Comparison of ENCODE assay signal across 9 cellular contexts in genomic region chr4:15479089-15479912, GRCh38. TPM values are rescaled to one million over a fixed set of nuclear protein-coding genes. Genes with fewer than 3 reads are reported as not detected.
DNase-seq lines count a peak whose midpoint lies in the region; TF ChIP-seq lines count a peak whose summit lies in the region.
"Had no signal": no experiment of that assay in that cellular context is flagged by ENCODE, and none has a peak within 500 bp of the region (broad histone marks: within the 10 kb centered on the region; RNA-seq: fewer than 3 reads in every experiment).

No MANE protein-coding gene starts in this region.

- peak overlapping the region; percentile 96 for H2AFZ ChIP-seq in mammary epithelial cell (ENCODE audit: low read depth, low read length)

- H3K9me3 ChIP-seq in mammary epithelial cell (replicated peaks; ENCODE audit: insufficient read depth, low read length) (no peaks in the 10 kb centered on the region), iPS-18a (ENCODE audit: control insufficient read depth, low read depth, low read length) (no peaks in the 10 kb centered on the region)

- 0% methylated on average over 8 of the region's 11 CpGs for WGBS in mammary epithelial cell (ENCODE audit: low coverage, missing lambda C conversion rate)

- in situ Hi-C loops in mammary epithelial cell (cut with MboI; ENCODE audit: low sequenced_read_pairs in 2 of 2) = loop anchor here (25.0 kb wide), 2 partner anchors 308 to 483 kb away; partner anchors contain the start of genes FGFBP2 (in 2 of the 2) and CD38 (in 1 of the 2)

- CTCF ChIA-PET in mammary epithelial cell (lab: Charles Lee; ENCODE audit: low non-redundant PET) = interaction anchor here (0.6 to 1.0 kb wide), 3 partner anchors 24 to 326 kb away, joined by 4 to 9 read pairs (median 4); no protein-coding TSS in a partner anchor

- TF ChIP-seq CTCF in mammary epithelial cell (conservative IDR thresholded peaks at IDR 0.05 in 1 of 2, IDR thresholded peaks at IDR 0.05 in 1 of 2; ENCODE audit: extremely low read depth in 1 of 2, insufficient read depth in 1 of 2, low read depth in 1 of 2, low read length in 2 of 2) = peak; percentile 71 to 79

- H4K20me1 ChIP-seq in mammary epithelial cell (ENCODE audit: insufficient read depth, low read length) = no peaks in the 10 kb centered on the region

- peak overlapping the region; percentile 42 to 61 (median 58) for H3K4me3 ChIP-seq in mammary epithelial cell (replicated peaks in 1 of 3; ENCODE audit: insufficient read depth in 1 of 3, low read depth in 2 of 3, low read length in 3 of 3)
- peak overlapping the region; percentile 66 for H3K4me3 ChIP-seq in iPS-18a (ENCODE audit: low read length)
- peak overlapping the region; percentile 56 for H3K4me3 ChIP-seq in skeletal muscle cell (ENCODE audit: low read depth, low read length)

- no peaks in the 10 kb centered on the region for H3K79me2 ChIP-seq in mammary epithelial cell (ENCODE audit: insufficient read depth, low read length)

- dilution Hi-C loops in mammary epithelial cell (cut with HindIII; ENCODE audit: low sequenced_read_pairs) = loop anchor here (25.0 kb wide), 2 partner anchors 308 to 508 kb away; partner anchors contain the start of gene CD38

- H3K36me3 ChIP-seq in mammary epithelial cell (ENCODE audit: insufficient read depth, low read length) (no peaks in the 10 kb centered on the region), iPS-18a (ENCODE audit: control insufficient read depth, low read depth, low read length) (no peaks in the 10 kb centered on the region)

- DNase-seq in DMS153 treated with DMSO at 0.1 percent for 48 hours (lab: John Stamatoyannopoulos, UW; ENCODE audit: unreplicated experiment) (peak; percentile 48), HPDE6-E6E7 (ENCODE audit: extremely low spot score) (peak; percentile 72), NCI-H82 (lab: John Stamatoyannopoulos, UW) (peak; percentile 92), mammary epithelial cell (peak; percentile 76), skeletal muscle cell (ENCODE audit: low read depth) (peak; percentile 59)
- DNase-seq in stimulated activated CD4-positive, alpha-beta T cell treated with anti-CD3 and anti-CD28 coated beads, Interleukin-4, amount 100 ng/mL, for 1 hour = no peak
- no peak for DNase-seq in stimulated activated CD4-positive, alpha-beta T cell treated with anti-CD3 and anti-CD28 coated beads, Interleukin-4, amount 100 ng/mL, for 24 hours

- TSS peak; percentile 18 for BruUV-seq in mammary epithelial cell (replicated peaks; lab: Mats Ljungman, UMichigan)

- H3K27me3 ChIP-seq in mammary epithelial cell (ENCODE audit: insufficient read depth, low read length) (no peaks in the 10 kb centered on the region), iPS-18a (ENCODE audit: control insufficient read depth, insufficient read depth, low read length) (no peaks in the 10 kb centered on the region)

- H3K27ac ChIP-seq in mammary epithelial cell (ENCODE audit: insufficient read depth, low read depth, low read length) = peak overlapping the region; percentile 47
- H3K27ac ChIP-seq in iPS-18a (ENCODE audit: low read length) = peak overlapping the region; percentile 82

- H3K4me1 ChIP-seq in mammary epithelial cell (ENCODE audit: insufficient read depth, low read length) (peaks cover 3% of the 10 kb centered on the region), iPS-18a (ENCODE audit: control insufficient read depth, low read depth, low read length) (peaks cover 5% of the 10 kb centered on the region)

- peak overlapping the region; percentile 81 for H3K4me2 ChIP-seq in mammary epithelial cell (ENCODE audit: insufficient read depth, low read depth, low read length)

- intact Hi-C loops in mammary epithelial cell (cut with micrococcal nuclease) = loop anchor here (1.0 kb wide), 6 partner anchors 171 to 522 kb away; no protein-coding TSS in a partner anchor

- H3K9ac ChIP-seq in mammary epithelial cell (ENCODE audit: insufficient read depth, low read length) (peak overlapping the region; percentile 72), iPS-18a (ENCODE audit: low read length) (peak overlapping the region; percentile 76)

RNA-seq across cellular contexts. Expression of gene CC2D2A, which starts 9.6 kb away (rescaled TPM):
- 10 to 100 TPM; 11.3 to 11.7 TPM for total RNA-seq in mammary epithelial cell
- polyA plus RNA-seq in mammary epithelial cell = 12.4 TPM
- polyA minus RNA-seq in mammary epithelial cell = 7.8 TPM
- total RNA-seq: T-helper 2 cell treated with Interferon-gamma antibody and Interleukin-4, amounts not matched to agents 100 ng/mL and 5 ng/mL, for 36 hours had no signal

RNA-seq across cellular contexts. Expression of gene C1QTNF7, which starts 51.5 kb away (rescaled TPM):
- not detected for total RNA-seq in mammary epithelial cell
- polyA plus RNA-seq in mammary epithelial cell = not detected
- polyA minus RNA-seq in mammary epithelial cell = not detected
- total RNA-seq: T-helper 2 cell treated with Interferon-gamma antibody and Interleukin-4, amounts not matched to agents 100 ng/mL and 5 ng/mL, for 36 hours had no signal

Comparison
In these comparisons a context has a peak if more than half of its experiments do, and no peak if none do; other contexts are left out.
1. DNase-seq: peak in DMS153 treated with DMSO at 0.1 percent for 48 hours (single experiment), HPDE6-E6E7 (single experiment), NCI-H82 (single experiment), mammary epithelial cell (single experiment) and skeletal muscle cell (single experiment); none in stimulated activated CD4-positive, alpha-beta T cell treated with anti-CD3 and anti-CD28 coated beads, Interleukin-4, amount 100 ng/mL, for 1 hour (single experiment) and stimulated activated CD4-positive, alpha-beta T cell treated with anti-CD3 and anti-CD28 coated beads, Interleukin-4, amount 100 ng/mL, for 24 hours (single experiment).
2. Peak in every context shown above with its lines, with median percentiles within 50 percentile points of each other: H3K4me3 ChIP-seq.